In genomic region chr22:42270178-42270511, GRCh38 we compare ENCODE assay signal across 8 cellular contexts. TPM values are rescaled to one million over a fixed set of nuclear protein-coding genes. Genes with fewer than 3 reads are reported as not detected.
A peak's percentile ranks its signal among the peaks of the same experiment; 100 is the strongest.
DNase-seq lines count a peak whose midpoint lies in the region; ATAC-seq, FAIRE-seq and TF ChIP-seq lines count a peak whose summit lies in the region.

No MANE protein-coding gene starts in this region.

- H3K4me1 ChIP-seq in KMS-11 (ENCODE audit: low read depth, poor library complexity, severe bottlenecking) (peaks cover 64% of the 10 kb centered on the region), iPS-15b (ENCODE audit: control insufficient read depth, insufficient read depth, low read length) (peaks cover 20% of the 10 kb centered on the region), small intestine (ENCODE audit: control insufficient read depth in 2 of 2, insufficient read depth in 1 of 2, low read depth in 1 of 2, low read length in 1 of 2) (peaks cover 2 to 8% of the 10 kb centered on the region in 2 donors)

- peak overlapping the region; percentile 89 for H3K27ac ChIP-seq in KMS-11
- peak overlapping the region; percentile 89 to 92 for H3K27ac ChIP-seq in small intestine (ENCODE audit: low read depth in 1 of 2, low read length in 1 of 2)

- H3K36me3 ChIP-seq in KMS-11 (ENCODE audit: insufficient read depth) (no peaks in the 10 kb centered on the region), iPS-15b (ENCODE audit: control insufficient read depth, insufficient read depth, low read length) (no peaks in the 10 kb centered on the region), small intestine (ENCODE audit: control insufficient read depth in 2 of 2, insufficient read depth in 2 of 2, low read length in 2 of 2) (no peaks in the 10 kb centered on the region)

- H3K27me3 Mint-ChIP-seq in activated naive CD8-positive, alpha-beta T cell = no peaks in the 10 kb centered on the region

- H3K9me3 ChIP-seq in iPS-15b (ENCODE audit: control insufficient read depth, insufficient read depth, low read length) = no peaks in the 10 kb centered on the region
- H3K9me3 ChIP-seq in small intestine (ENCODE audit: control insufficient read depth, low read depth) = no peaks in the 10 kb centered on the region

- H3K79me2 ChIP-seq in KMS-11 (ENCODE audit: insufficient read depth, low read depth) = peaks cover 48% of the 10 kb centered on the region

- H3K4me2 ChIP-seq in KMS-11 = peak overlapping the region; percentile 94; the same call in 1 of the 2 replicates

- TF ChIP-seq CTCF in KMS-11 (conservative IDR thresholded peaks at IDR 0.05; ENCODE audit: low read depth, low read length) = no peak

- H3K4me1 Mint-ChIP-seq in activated naive CD8-positive, alpha-beta T cell (ENCODE audit: low read depth) = peaks cover 40% of the 10 kb centered on the region

- H3K27ac Mint-ChIP-seq in activated naive CD8-positive, alpha-beta T cell = peak overlapping the region; percentile 61

- H3K36me3 Mint-ChIP-seq in activated naive CD8-positive, alpha-beta T cell = no peaks in the 10 kb centered on the region

- H3K9ac ChIP-seq in KMS-11 = peak overlapping the region; percentile 92
- peak overlapping the region; percentile 73 for H3K9ac ChIP-seq in iPS-15b (ENCODE audit: low read depth, low read length)

- H3K27me3 ChIP-seq in KMS-11 (ENCODE audit: insufficient read depth, low read depth) (no peaks in the 10 kb centered on the region), iPS-15b (ENCODE audit: control insufficient read depth, insufficient read depth, low read length) (peaks cover 4% of the 10 kb centered on the region), small intestine (ENCODE audit: control insufficient read depth in 2 of 2, insufficient read depth in 2 of 2, low read length in 2 of 2) (no peaks in the 10 kb centered on the region)

- no peaks in the 10 kb centered on the region for H3K9me3 Mint-ChIP-seq in activated naive CD8-positive, alpha-beta T cell (ENCODE audit: low read depth)

- DNase-seq in EL (peak; percentile 25), small intestine (peak; percentile 43), DMS114 treated with DMSO at 0.1 percent for 48 hours (lab: John Stamatoyannopoulos, UW; ENCODE audit: unreplicated experiment) (no peak)

- peak; percentile 33 for ATAC-seq in GM21619 (IDR thresholded peaks at IDR 0.05; ENCODE audit: unreplicated experiment)
- no peak for ATAC-seq in HG03469 (IDR thresholded peaks at IDR 0.05; ENCODE audit: unreplicated experiment)

- H3K4me3 Mint-ChIP-seq in activated naive CD8-positive, alpha-beta T cell = peak overlapping the region; percentile 72

- peak overlapping the region; percentile 61 for H2AFZ ChIP-seq in KMS-11 (ENCODE audit: low read depth)

- H3K4me3 ChIP-seq in KMS-11 (IDR thresholded peaks at IDR 0.05; ENCODE audit: insufficient read depth, low read depth, low read length) (no peak overlapping the region), iPS-15b (ENCODE audit: low read depth, low read length) (peak overlapping the region; percentile 88), small intestine (ENCODE audit: low read depth in 1 of 2, low read length in 2 of 2) (peak overlapping the region; percentile 92 to 98)

- H4K20me1 ChIP-seq in KMS-11 (ENCODE audit: insufficient read depth) = 0 out of 2 replicates have a peak, but pooled peaks cover 21% of the 10 kb centered on the region

- 0 to 3% (median 1%) methylated on average over 8 to 37 of the region's 37 CpGs for WGBS in small intestine, 3 donors

- FAIRE-seq in small intestine (lab: Jason Lieb, UNC) = no peak

RNA-seq across cellular contexts. Expression of gene TCF20, which starts 0.3 kb away (rescaled TPM):
- 10 to 100 TPM in 1 of 3 donors, 1 to 10 TPM in 2; 6.2 to 20.0 (median 6.9) TPM for polyA plus RNA-seq in small intestine
